Comparison of ENCODE assay signal across 8 cellular contexts in genomic region chr4:99946346-99947189, GRCh38. TPM values are rescaled to one million over a fixed set of nuclear protein-coding genes. Genes with fewer than 3 reads are reported as not detected.
A peak's percentile ranks its signal among the peaks of the same experiment; 100 is the strongest.
DNase-seq lines count a peak whose midpoint lies in the region; ATAC-seq and TF ChIP-seq lines count a peak whose summit lies in the region.

TSS of gene DNAJB14 (minus strand) at chr4:99946618. CDS start at chr4:99946571, 47 bp downstream.

- H3K27me3 ChIP-seq in right cardiac atrium (ENCODE audit: control insufficient read depth, insufficient read depth) (no peaks in the 10 kb centered on the region), rectal smooth muscle tissue (ENCODE audit: control insufficient read depth, insufficient read depth, low read length) (no peaks in the 10 kb centered on the region), vagina (no peaks in the 10 kb centered on the region)

- H3K27ac ChIP-seq in angular gyrus (ENCODE audit: low read depth, low read length) (peak within 1 kb of the TSS; percentile 90), right cardiac atrium (ENCODE audit: low read length) (peak within 1 kb of the TSS; percentile 95), rectal smooth muscle tissue (ENCODE audit: low read depth, low read length) (peak within 1 kb of the TSS; percentile 94), vagina (peak within 1 kb of the TSS; percentile 95)

- no peaks in the 10 kb centered on the region for H3K9me3 ChIP-seq in right cardiac atrium (ENCODE audit: control insufficient read depth, low read length)
- no peaks in the 10 kb centered on the region for H3K9me3 ChIP-seq in vagina

- DNase-seq in GM10266 (ENCODE audit: extremely low spot score) (peak; percentile 85), HCEC 1CT (peak; percentile 67), MV-4-11 (lab: John Stamatoyannopoulos, UW) (peak; percentile 57), T-helper 2 cell (peak; percentile 68 to 93 (median 79)), right cardiac atrium (peak; percentile 85 to 93 (median 93)), vagina (ENCODE audit: extremely low spot score in 2 of 2) (peak in 1 of 2 donors; percentile 88)

- H3K36me3 ChIP-seq in rectal smooth muscle tissue (ENCODE audit: control insufficient read depth, insufficient read depth, low read length) (no peaks in the 10 kb centered on the region), vagina (peaks cover 0 to 6% of the 10 kb centered on the region in 2 donors)

- H3K4me3 ChIP-seq in right cardiac atrium (ENCODE audit: low read length), result peak within 1 kb of the TSS; percentile 93
- peak within 1 kb of the TSS; percentile 92 for H3K4me3 ChIP-seq in rectal smooth muscle tissue (ENCODE audit: low read length)
- H3K4me3 ChIP-seq in vagina, result peak within 1 kb of the TSS; percentile 79 to 81

- H3K9ac ChIP-seq in rectal smooth muscle tissue (ENCODE audit: low read length), result peak within 1 kb of the TSS; percentile 91

- intact Hi-C loops in right cardiac atrium (cut with DNase I) (loop anchor here (5.0 to 10.0 kb wide), 5 partner anchors 52 to 384 kb away; partner anchors contain the start of genes LAMTOR3 (in 4 of the 4) and TRMT10A (in 3 of the 4)), vagina (cut with DNase I) (loop anchor here (5.0 kb wide), 1 partner anchor 54 kb away; the partner anchor contains the start of gene LAMTOR3)

- TF ChIP-seq POLR2A in vagina (IDR thresholded peaks at IDR 0.05), result no peak

- WGBS in right cardiac atrium, result 1% methylated on average over 87 of the region's 87 CpGs

- ATAC-seq in right cardiac atrium, result peak; percentile 81 to 83

- TF ChIP-seq CTCF in GM10266 (IDR thresholded peaks at IDR 0.05; ENCODE audit: control insufficient read depth, insufficient read depth, low read depth, missing control alignments), result no peak
- TF ChIP-seq CTCF in vagina (IDR thresholded peaks at IDR 0.05), result no peak

- H3K4me1 ChIP-seq in right cardiac atrium (ENCODE audit: control insufficient read depth, insufficient read depth, low read length) (peaks cover 1% of the 10 kb centered on the region), rectal smooth muscle tissue (ENCODE audit: control insufficient read depth, insufficient read depth, low read length) (peaks cover 12% of the 10 kb centered on the region), vagina (peaks cover 71% of the 10 kb centered on the region)

RNA-seq across cellular contexts. Expression of gene DNAJB14, which starts in this region (rescaled TPM):
- total RNA-seq in right cardiac atrium, result 10 to 100 TPM; 25.3 to 29.0 (median 27.4) TPM
- polyA plus RNA-seq in right cardiac atrium, result 6.5 TPM
- 24.3 TPM for total RNA-seq in vagina
